ENCODE assay signal across 29 cellular contexts in the genomic region with DNA sequence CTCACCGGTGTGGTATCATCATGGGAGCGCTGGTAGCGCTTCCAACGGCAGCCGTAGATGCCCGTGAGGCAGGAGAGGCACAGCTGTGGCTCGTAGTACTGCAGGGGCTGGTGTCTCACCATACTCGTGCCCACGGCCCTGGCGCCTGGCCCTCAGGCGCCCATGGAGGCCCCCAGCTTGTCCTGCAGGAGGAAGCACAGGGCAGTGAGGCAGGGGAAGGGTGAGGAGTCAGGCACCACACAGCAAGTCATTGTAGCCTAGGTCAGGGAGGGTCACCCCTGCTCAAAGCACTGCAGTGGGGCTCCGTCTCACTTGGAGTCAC. TPM values are rescaled to one million over a fixed set of nuclear protein-coding genes. Genes with fewer than 3 reads are reported as not detected.
DNase-seq lines count a peak whose midpoint lies in the region; ATAC-seq and TF ChIP-seq lines count a peak whose summit lies in the region.
"Had no signal": no experiment of that assay in that cellular context is flagged by ENCODE, and none has a peak within 500 bp of the region (broad histone marks: within the 10 kb centered on the region; RNA-seq: fewer than 3 reads in every experiment).

No MANE protein-coding gene starts in this region.

- no peaks in the 10 kb centered on the region for H3K9me3 Mint-ChIP-seq in activated naive CD8-positive, alpha-beta T cell treated with anti-CD3 and anti-CD28 coated beads, Interleukin-2, amount 10 ng/mL, durations not matched to agents 7 days and 5 days
- no peaks in the 10 kb centered on the region for H3K9me3 Mint-ChIP-seq in activated naive CD8-positive, alpha-beta T cell treated with anti-CD3 and anti-CD28 coated beads, Interleukin-2, amount 50 U/mL, for 24 hours
- H3K9me3 Mint-ChIP-seq in memory B cell (no peaks in the 10 kb centered on the region), type B pancreatic cell (no peaks in the 10 kb centered on the region), GM23338 (no peaks in the 10 kb centered on the region)
- H3K9me3 Mint-ChIP-seq: activated naive CD4-positive, alpha-beta T cell treated with anti-CD3 and anti-CD28 coated beads, Interleukin-2, amount 50 U/mL, for 72 hours; naive B cell; stimulated activated memory B cell treated with anti-CD40 and anti-IgM and Interleukin-4, amounts not matched to agents 10 μg/mL and 1 μg/mL and 100 μg/mL, for 72 hours; T-helper 2 cell treated with Interferon-gamma antibody and Interleukin-4, amounts not matched to agents 5 μg/mL and 100 μg/mL, for 36 hours had no signal

- H3K4me1 ChIP-seq in GM23338 (ENCODE audit: insufficient read depth) = peaks cover 5% of the 10 kb centered on the region; the same call in 1 of the 2 replicates

- H3K79me2 ChIP-seq in GM23338 (replicated peaks; ENCODE audit: insufficient read depth) = no peaks in the 10 kb centered on the region

- H3K27ac ChIP-seq in GM23338 (ENCODE audit: low read depth) = no peak overlapping the region
- H3K27ac ChIP-seq: epithelial cell of prostate had no signal

- H3K4me3 Mint-ChIP-seq in activated naive CD8-positive, alpha-beta T cell treated with anti-CD3 and anti-CD28 coated beads, Interleukin-2, amount 10 ng/mL, durations not matched to agents 7 days and 5 days = no peak overlapping the region
- H3K4me3 Mint-ChIP-seq in activated naive CD8-positive, alpha-beta T cell treated with anti-CD3 and anti-CD28 coated beads, Interleukin-2, amount 50 U/mL, for 24 hours = no peak overlapping the region
- H3K4me3 Mint-ChIP-seq in T-helper 17 cell (no peak overlapping the region), memory B cell (no peak overlapping the region), type B pancreatic cell (no peak overlapping the region), GM23338 (no peak overlapping the region)
- H3K4me3 Mint-ChIP-seq: stimulated activated memory B cell treated with anti-CD40 and anti-IgM and Interleukin-4, amounts not matched to agents 10 μg/mL and 1 μg/mL and 100 μg/mL, for 72 hours; T-helper 2 cell treated with Interferon-gamma antibody and Interleukin-4, amounts not matched to agents 5 μg/mL and 100 μg/mL, for 36 hours had no signal

- no peak overlapping the region for H2AFZ ChIP-seq in GM23338

- no peaks in the 10 kb centered on the region for H3K9me3 ChIP-seq in T-helper 17 cell (ENCODE audit: control insufficient read depth, low read length, poor library complexity, severe bottlenecking)
- H3K9me3 ChIP-seq: HAP-1, left lung, Peyer's patch, upper lobe of left lung had no signal

- TF ChIP-seq CTCF in type B pancreatic cell (conservative IDR thresholded peaks at IDR 0.05) (no peak), GM23338 (conservative IDR thresholded peaks at IDR 0.05; ENCODE audit: low read depth in 2 of 2) (no peak)

- H3K4me3 ChIP-seq in GM23338 = no peak overlapping the region
- H3K4me3 ChIP-seq: coronary artery, GM12878, HAP-1, K562, left lung, Peyer's patch, upper lobe of left lung had no signal

- H3K9me2 ChIP-seq in GM23338 (ENCODE audit: insufficient read depth) = no peaks in the 10 kb centered on the region

- H4K20me1 ChIP-seq in GM23338 (replicated peaks; ENCODE audit: insufficient read depth) = no peaks in the 10 kb centered on the region

- H3K4me2 ChIP-seq in GM23338 = no peak overlapping the region

- POLR2A ChIA-PET in activated naive CD8-positive, alpha-beta T cell treated with anti-CD3 and anti-CD28 coated beads, Interleukin-2, amount 10 ng/mL, durations not matched to agents 7 days and 5 days (lab: Charles Lee) = interaction anchor here (1.4 to 3.4 kb wide), 2 partner anchors 48 to 78 kb away, joined by 5 to 21 read pairs; a partner anchor contains a TSS

- no peak for ATAC-seq in activated naive CD8-positive, alpha-beta T cell treated with anti-CD3 and anti-CD28 coated beads, Interleukin-2, amount 10 ng/mL, durations not matched to agents 7 days and 5 days (ENCODE audit: low read depth)
- ATAC-seq in activated naive CD8-positive, alpha-beta T cell treated with anti-CD3 and anti-CD28 coated beads, Interleukin-2, amount 50 U/mL, for 24 hours = no peak
- no peak for ATAC-seq in T-helper 17 cell
- no peak for ATAC-seq in memory B cell (ENCODE audit: low read depth)
- no peak for ATAC-seq in GM23338
- ATAC-seq: activated naive CD4-positive, alpha-beta T cell treated with anti-CD3 and anti-CD28 coated beads, Interleukin-2, amount 50 U/mL, for 72 hours; GM12878; K562; stimulated activated memory B cell treated with anti-CD40 and anti-IgM and Interleukin-4, amounts not matched to agents 10 μg/mL and 1 μg/mL and 100 μg/mL, for 72 hours had no signal

- H3K36me3 ChIP-seq in GM23338 (ENCODE audit: insufficient read depth) = no peaks in the 10 kb centered on the region
- H3K36me3 ChIP-seq: HAP-1, left lung, Peyer's patch, upper lobe of left lung had no signal

- no peaks in the 10 kb centered on the region for H3K27me3 ChIP-seq in GM23338 (ENCODE audit: insufficient read depth)
- H3K27me3 ChIP-seq: left lung, Peyer's patch, upper lobe of left lung had no signal

- H3F3A ChIP-seq in GM23338 (replicated peaks; ENCODE audit: low read depth) = no peaks in the 10 kb centered on the region

- H3K27me3 Mint-ChIP-seq in activated naive CD8-positive, alpha-beta T cell treated with anti-CD3 and anti-CD28 coated beads, Interleukin-2, amount 10 ng/mL, durations not matched to agents 7 days and 5 days = peaks cover 2% of the 10 kb centered on the region
- no peaks in the 10 kb centered on the region for H3K27me3 Mint-ChIP-seq in activated naive CD8-positive, alpha-beta T cell treated with anti-CD3 and anti-CD28 coated beads, Interleukin-2, amount 50 U/mL, for 24 hours
- H3K27me3 Mint-ChIP-seq in T-helper 17 cell = no peaks in the 10 kb centered on the region
- H3K27me3 Mint-ChIP-seq in memory B cell = no peaks in the 10 kb centered on the region
- no peaks in the 10 kb centered on the region for H3K27me3 Mint-ChIP-seq in type B pancreatic cell
- H3K27me3 Mint-ChIP-seq in GM23338 (ENCODE audit: insufficient read depth, low read depth, poor library complexity) = peaks cover 13% of the 10 kb centered on the region
- H3K27me3 Mint-ChIP-seq: stimulated activated memory B cell treated with anti-CD40 and anti-IgM and Interleukin-4, amounts not matched to agents 10 μg/mL and 1 μg/mL and 100 μg/mL, for 72 hours had no signal

- no peak for DNase-seq in activated naive CD8-positive, alpha-beta T cell treated with anti-CD3 and anti-CD28 coated beads, Interleukin-2, amount 10 ng/mL, durations not matched to agents 7 days and 5 days
- DNase-seq in activated naive CD8-positive, alpha-beta T cell treated with anti-CD3 and anti-CD28 coated beads, Interleukin-2, amount 50 U/mL, for 24 hours = no peak
- DNase-seq in T-helper 17 cell (no peak), memory B cell (ENCODE audit: low spot score in 2 of 2) (no peak), type B pancreatic cell (ENCODE audit: extremely low spot score, unreplicated experiment) (peak; percentile 64), GM23338 (ENCODE audit: low spot score) (no peak), NCI-H2227 (lab: John Stamatoyannopoulos, UW; ENCODE audit: unreplicated experiment) (no peak)
- DNase-seq in stimulated activated CD4-positive, alpha-beta T cell treated with anti-CD3 and anti-CD28 coated beads, Interleukin-2, amount 100 ng/mL, for 24 hours = no peak
- DNase-seq: activated effector memory CD4-positive, alpha-beta T cell treated with Interleukin-2 at 50 U/mL for 16 hours; aorta; effector CD8-positive, alpha-beta T cell; midbrain; naive B cell; NCI-H1436; NCI-H2081 treated with DMSO at 0.1 percent for 48 hours; nucleus accumbens; Peyer's patch; SHP77 treated with DMSO at 0.1 percent for 48 hours; stimulated activated CD4-positive, alpha-beta T cell treated with anti-CD3 and anti-CD28 coated beads, Interleukin-15, amount 100 ng/mL, for 24 hours had no signal

- H3K4me1 Mint-ChIP-seq in activated naive CD8-positive, alpha-beta T cell treated with anti-CD3 and anti-CD28 coated beads, Interleukin-2, amount 10 ng/mL, durations not matched to agents 7 days and 5 days = peaks cover 23% of the 10 kb centered on the region
- H3K4me1 Mint-ChIP-seq in activated naive CD8-positive, alpha-beta T cell treated with anti-CD3 and anti-CD28 coated beads, Interleukin-2, amount 50 U/mL, for 24 hours = peaks cover 14% of the 10 kb centered on the region
- H3K4me1 Mint-ChIP-seq in T-helper 17 cell = peaks cover 35% of the 10 kb centered on the region
- H3K4me1 Mint-ChIP-seq in memory B cell = peaks cover 10% of the 10 kb centered on the region
- H3K4me1 Mint-ChIP-seq in type B pancreatic cell (ENCODE audit: unreplicated experiment) = peaks cover 39% of the 10 kb centered on the region
- H3K4me1 Mint-ChIP-seq in GM23338 = peaks cover 26% of the 10 kb centered on the region

- H3K27ac Mint-ChIP-seq in activated naive CD8-positive, alpha-beta T cell treated with anti-CD3 and anti-CD28 coated beads, Interleukin-2, amount 10 ng/mL, durations not matched to agents 7 days and 5 days = peak overlapping the region; percentile 85
- no peak overlapping the region for H3K27ac Mint-ChIP-seq in activated naive CD8-positive, alpha-beta T cell treated with anti-CD3 and anti-CD28 coated beads, Interleukin-2, amount 50 U/mL, for 24 hours
- peak overlapping the region; percentile 21 for H3K27ac Mint-ChIP-seq in T-helper 17 cell
- peak overlapping the region; percentile 45 for H3K27ac Mint-ChIP-seq in memory B cell
- H3K27ac Mint-ChIP-seq in type B pancreatic cell = no peak overlapping the region
- H3K27ac Mint-ChIP-seq in GM23338 = no peak overlapping the region
- H3K27ac Mint-ChIP-seq: stimulated activated memory B cell treated with anti-CD40 and anti-IgM and Interleukin-4, amounts not matched to agents 10 μg/mL and 1 μg/mL and 100 μg/mL, for 72 hours had no signal

- peaks cover 5% of the 10 kb centered on the region for H3K36me3 Mint-ChIP-seq in activated naive CD8-positive, alpha-beta T cell treated with anti-CD3 and anti-CD28 coated beads, Interleukin-2, amount 10 ng/mL, durations not matched to agents 7 days and 5 days
- H3K36me3 Mint-ChIP-seq in activated naive CD8-positive, alpha-beta T cell treated with anti-CD3 and anti-CD28 coated beads, Interleukin-2, amount 50 U/mL, for 24 hours (ENCODE audit: low read depth) = no peaks in the 10 kb centered on the region
- H3K36me3 Mint-ChIP-seq in T-helper 17 cell (ENCODE audit: low read depth) = peaks cover 6% of the 10 kb centered on the region
- peaks cover 18% of the 10 kb centered on the region for H3K36me3 Mint-ChIP-seq in memory B cell
- no peaks in the 10 kb centered on the region for H3K36me3 Mint-ChIP-seq in type B pancreatic cell
- no peaks in the 10 kb centered on the region; the same call in 2 of the 3 replicates for H3K36me3 Mint-ChIP-seq in GM23338 (ENCODE audit: low read depth)
- H3K36me3 Mint-ChIP-seq: activated naive CD4-positive, alpha-beta T cell treated with anti-CD3 and anti-CD28 coated beads, Interleukin-2, amount 50 U/mL, for 72 hours; naive B cell had no signal

RNA-seq across cellular contexts. Expression of a gene that starts 44.6 kb away (rescaled TPM):
- total RNA-seq in activated naive CD8-positive, alpha-beta T cell treated with anti-CD3 and anti-CD28 coated beads, Interleukin-2, amount 10 ng/mL, durations not matched to agents 7 days and 5 days = under 1 TPM; 0.55 to 0.65 TPM
- total RNA-seq in T-helper 17 cell = 1 to 10 TPM; 1.3 to 3.1 TPM
- total RNA-seq in type B pancreatic cell (ENCODE audit: low replicate concordance) = 0.67 and 1.6 TPM in 2 replicates
- total RNA-seq in GM23338 (2014; rRNA removed; shearing (Covaris generic)) = 0.28 and 1.1 TPM in 2 replicates
- polyA plus RNA-seq in GM23338 (2016; fragmentation: Nextera tagmentation; extraction: Ambion mirVana) = 0.10 TPM in 1 of 2 replicates, not detected in the other
- total RNA-seq: K562 had no signal
- polyA plus RNA-seq: K562 had no signal

RNA-seq across cellular contexts. Expression of a gene that starts 48.2 kb away (rescaled TPM):
- 10 to 100 TPM; 35.7 to 38.4 TPM for total RNA-seq in activated naive CD8-positive, alpha-beta T cell treated with anti-CD3 and anti-CD28 coated beads, Interleukin-2, amount 10 ng/mL, durations not matched to agents 7 days and 5 days
- total RNA-seq in T-helper 17 cell = 100 to 1,000 TPM in 1 of 2 donors, 10 to 100 TPM in 1; 77.3 to 108 TPM
- 7.5 and 11.3 TPM in 2 replicates for total RNA-seq in type B pancreatic cell (ENCODE audit: low replicate concordance)
- total RNA-seq in GM23338 (2014; rRNA removed; shearing (Covaris generic)) = 3.3 and 4.9 TPM in 2 replicates
- 1.6 and 1.7 TPM in 2 replicates for polyA plus RNA-seq in GM23338 (2016; fragmentation: Nextera tagmentation; extraction: Ambion mirVana)

Comparison
In these comparisons a context has a peak if more than half of its experiments do, and no peak if none do; other contexts are left out.
1. H3K27ac Mint-ChIP-seq: peak in activated naive CD8-positive, alpha-beta T cell treated with anti-CD3 and anti-CD28 coated beads, Interleukin-2, amount 10 ng/mL, durations not matched to agents 7 days and 5 days (single experiment), T-helper 17 cell (single experiment) and memory B cell (single experiment); none in activated naive CD8-positive, alpha-beta T cell treated with anti-CD3 and anti-CD28 coated beads, Interleukin-2, amount 50 U/mL, for 24 hours (single experiment), type B pancreatic cell (single experiment) and GM23338 (single experiment).